10 cellular contexts compared by ENCODE assay signal in genomic region chr11:706957-707816, GRCh38. TPM values are rescaled to one million over a fixed set of nuclear protein-coding genes. Genes with fewer than 3 reads are reported as not detected.
DNase-seq lines count a peak whose midpoint lies in the region; ATAC-seq, FAIRE-seq and TF ChIP-seq lines count a peak whose summit lies in the region.
"Had no signal": no experiment of that assay in that cellular context is flagged by ENCODE, and none has a peak within 500 bp of the region (broad histone marks: within the 10 kb centered on the region; RNA-seq: fewer than 3 reads in every experiment).

No MANE protein-coding gene starts in this region.

- H3K9ac ChIP-seq in GM23248: peak overlapping the region; percentile 89

- 18 to 43% methylated on average over 16 to 25 of the region's 30 CpGs for WGBS in GM23248 (ENCODE audit: low coverage in 1 of 2, low lambda C conversion rate in 2 of 2, missing lambda C conversion rate in 2 of 2), 2 experiments

- peak overlapping the region; percentile 92 for H3K4me2 ChIP-seq in GM23248 (ENCODE audit: unreplicated experiment)

- no peak for FAIRE-seq in D721Med (lab: Jason Lieb, UNC)

- in situ Hi-C loops in GM23248 (cut with MboI): no loop called here
- in situ Hi-C loops in astrocyte of the spinal cord (cut with HindIII; ENCODE audit: low sequenced_read_pairs): no loop called here

- peak overlapping the region; percentile 57 for H3K27ac ChIP-seq in GM23248

- TF ChIP-seq CTCF in astrocyte of the spinal cord (IDR thresholded peaks at IDR 0.05; ENCODE audit: low read depth, low read length) (peak; percentile 22), D721Med (IDR thresholded peaks at IDR 0.05; ENCODE audit: insufficient read depth, missing control alignments) (no peak)

- H3K4me3 ChIP-seq in GM23248: peak overlapping the region; percentile 87
- peak overlapping the region; percentile 67 for H3K4me3 ChIP-seq in astrocyte of the spinal cord (ENCODE audit: low read depth, low read length)

- H3K27me3 ChIP-seq in GM23248 (replicated peaks; ENCODE audit: insufficient read depth): no peaks in the 10 kb centered on the region

- peak overlapping the region; percentile 22 for H3K4me3 Mint-ChIP-seq in stimulated activated memory B cell treated with anti-CD40 and anti-IgM and Interleukin-4, amounts not matched to agents 10 μg/mL and 1 μg/mL and 100 μg/mL, for 72 hours

- peaks cover 20% of the 10 kb centered on the region for H3K4me1 ChIP-seq in GM23248 (ENCODE audit: insufficient read depth)
- H3K4me1 ChIP-seq: HAP-1 had no signal

- ATAC-seq in stimulated activated memory B cell treated with anti-CD40 and anti-IgM and Interleukin-4, amounts not matched to agents 10 μg/mL and 1 μg/mL and 100 μg/mL, for 72 hours: no peak
- no peak for ATAC-seq in HG03520 (IDR thresholded peaks at IDR 0.05; ENCODE audit: unreplicated experiment)

- H4K20me1 ChIP-seq in GM23248 (ENCODE audit: insufficient read depth): no peaks in the 10 kb centered on the region

- peak overlapping the region; percentile 67 for H2AFZ ChIP-seq in GM23248

- H3K9me3 Mint-ChIP-seq in stimulated activated memory B cell treated with anti-CD40 and anti-IgM and Interleukin-4, amounts not matched to agents 10 μg/mL and 1 μg/mL and 100 μg/mL, for 72 hours: no peaks in the 10 kb centered on the region
- H3K9me3 Mint-ChIP-seq: naive B cell had no signal

- no peaks in the 10 kb centered on the region for H3K36me3 Mint-ChIP-seq in stimulated activated memory B cell treated with anti-CD40 and anti-IgM and Interleukin-4, amounts not matched to agents 10 μg/mL and 1 μg/mL and 100 μg/mL, for 72 hours
- H3K36me3 Mint-ChIP-seq: naive B cell had no signal

- DNase-seq in GM23248 (peak; percentile 51), astrocyte of the spinal cord (ENCODE audit: low read depth, low spot score) (peak; percentile 24), islet precursor cell (peak; percentile 87), NAMALWA (ENCODE audit: low spot score) (no peak), D721Med (ENCODE audit: insufficient read length, low spot score) (no peak)
- no peak for DNase-seq in stimulated activated CD4-positive, alpha-beta T cell treated with anti-CD3 and anti-CD28 coated beads, Interleukin-4, amount 100 ng/mL, for 1 hour
- DNase-seq: naive B cell had no signal

- peaks cover 10% of the 10 kb centered on the region; the same call in 1 of the 2 replicates for H3F3A ChIP-seq in GM23248 (ENCODE audit: insufficient read depth)

- peaks cover 32% of the 10 kb centered on the region for H3K4me1 Mint-ChIP-seq in stimulated activated memory B cell treated with anti-CD40 and anti-IgM and Interleukin-4, amounts not matched to agents 10 μg/mL and 1 μg/mL and 100 μg/mL, for 72 hours

- H3K9me2 ChIP-seq in GM23248 (ENCODE audit: insufficient read depth): no peaks in the 10 kb centered on the region

- H3K27ac Mint-ChIP-seq in stimulated activated memory B cell treated with anti-CD40 and anti-IgM and Interleukin-4, amounts not matched to agents 10 μg/mL and 1 μg/mL and 100 μg/mL, for 72 hours: no peak overlapping the region
- H3K27ac Mint-ChIP-seq: naive B cell had no signal

- peaks cover 41% of the 10 kb centered on the region for H3K79me2 ChIP-seq in GM23248 (ENCODE audit: insufficient read depth)

- no peaks in the 10 kb centered on the region for H3K9me3 ChIP-seq in GM23248 (ENCODE audit: low read depth)
- H3K9me3 ChIP-seq: HAP-1 had no signal

- H3K36me3 ChIP-seq in GM23248 (ENCODE audit: low read depth): 0 out of 2 replicates have a peak, but pooled peaks cover 4% of the 10 kb centered on the region

- peaks cover 52% of the 10 kb centered on the region for H3K27me3 Mint-ChIP-seq in stimulated activated memory B cell treated with anti-CD40 and anti-IgM and Interleukin-4, amounts not matched to agents 10 μg/mL and 1 μg/mL and 100 μg/mL, for 72 hours

RNA-seq across cellular contexts. Expression of gene EPS8L2, which starts 1.2 kb away (rescaled TPM):
- total RNA-seq in GM23248 (2014; rRNA removed; shearing (Covaris generic)): 58.3 and 59.7 TPM in 2 replicates
- polyA plus RNA-seq in GM23248 (2016; fragmentation: Nextera tagmentation; extraction: Ambion mirVana): 46.4 and 48.2 TPM in 2 replicates

RNA-seq across cellular contexts. Expression of gene TMEM80, which starts 11.6 kb away (rescaled TPM):
- 27.0 and 37.3 TPM in 2 replicates for total RNA-seq in GM23248 (2014; rRNA removed; shearing (Covaris generic))
- polyA plus RNA-seq in GM23248 (2016; fragmentation: Nextera tagmentation; extraction: Ambion mirVana): 47.9 and 50.1 TPM in 2 replicates

RNA-seq across cellular contexts. Expression of gene DEAF1, which starts 12.2 kb away (rescaled TPM):
- 31.6 and 38.5 TPM in 2 replicates for total RNA-seq in GM23248 (2014; rRNA removed; shearing (Covaris generic))
- polyA plus RNA-seq in GM23248 (2016; fragmentation: Nextera tagmentation; extraction: Ambion mirVana): 31.7 and 35.0 TPM in 2 replicates

RNA-seq across cellular contexts. Expression of gene TALDO1, which starts 40.1 kb away (rescaled TPM):
- total RNA-seq in GM23248 (2014; rRNA removed; shearing (Covaris generic)): 185 and 216 TPM in 2 replicates
- polyA plus RNA-seq in GM23248 (2016; fragmentation: Nextera tagmentation; extraction: Ambion mirVana): 313 and 318 TPM in 2 replicates

Comparison
In these comparisons a context has a peak if more than half of its experiments do, and no peak if none do; other contexts are left out.
1. DNase-seq: peak in GM23248 (single experiment), astrocyte of the spinal cord (single experiment) and islet precursor cell (single experiment); none in stimulated activated CD4-positive, alpha-beta T cell treated with anti-CD3 and anti-CD28 coated beads, Interleukin-4, amount 100 ng/mL, for 1 hour (single experiment), NAMALWA (single experiment) and D721Med (single experiment).